1 cellular context compared by ENCODE assay signal in the genomic region with DNA sequence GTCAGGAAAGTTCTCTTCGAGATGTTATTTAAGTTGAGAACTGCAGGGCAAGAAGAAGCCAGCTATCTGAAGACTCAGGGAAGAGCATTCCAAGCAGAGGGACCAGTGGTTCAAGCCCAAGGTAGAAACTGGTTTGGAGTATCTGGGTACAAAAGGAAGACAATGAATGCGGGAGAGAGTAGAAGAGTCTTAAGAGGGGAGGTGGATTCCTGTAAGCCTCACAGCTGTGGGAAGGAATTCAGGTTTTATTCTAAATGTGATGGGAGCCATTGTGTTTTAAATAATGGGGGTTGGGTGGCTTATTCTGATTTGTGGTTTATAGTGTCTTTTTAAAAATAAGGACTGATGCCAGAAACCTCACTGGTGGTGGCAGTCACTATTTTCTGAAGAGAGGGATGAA.
TF ChIP-seq lines count a peak whose summit lies in the region.

No MANE protein-coding gene starts in this region.

TF ChIP-seq in GM23338, 12 proteins besides CTCF, POLR2A, EP300 and RAD21 (continued from another document):
- TF ChIP-seq ZNF462 (CRISPR knock-in tag; IDR thresholded peaks at IDR 0.05) (peak; percentile 99), REST (IDR thresholded peaks at IDR 0.05; ENCODE audit: unreplicated experiment) (no peak), ZNF331 (CRISPR knock-in tag; IDR thresholded peaks at IDR 0.05; ENCODE audit: low read depth) (0 out of 2 replicates have a peak, but pooled peaks have one; percentile 10)
